Comparison of ENCODE assay signal across 2 cellular contexts in genomic region chr20:41613321-41613720, GRCh38.
TF ChIP-seq lines count a peak whose summit lies in the region.

No MANE protein-coding gene starts in this region.

TF ChIP-seq in GM23338, 12 proteins besides CTCF, POLR2A, EP300 and RAD21:
- no peak for TF ChIP-seq EZH2phosphoT487 (IDR thresholded peaks at IDR 0.05; ENCODE audit: unreplicated experiment)
- no peak for TF ChIP-seq STAT1 (IDR thresholded peaks at IDR 0.05; ENCODE audit: unreplicated experiment)
- no peak for TF ChIP-seq JUNB (IDR thresholded peaks at IDR 0.05; ENCODE audit: unreplicated experiment)
- TF ChIP-seq POLR2AphosphoS5 (IDR thresholded peaks at IDR 0.05; ENCODE audit: low read depth): no peak
- TF ChIP-seq ETS1 (IDR thresholded peaks at IDR 0.05): no peak
- TF ChIP-seq ZNF331 (CRISPR knock-in tag; IDR thresholded peaks at IDR 0.05; ENCODE audit: low read depth): no peak
- TF ChIP-seq ZNF462 (CRISPR knock-in tag; IDR thresholded peaks at IDR 0.05): no peak
- no peak for TF ChIP-seq EZH2 (IDR thresholded peaks at IDR 0.05; ENCODE audit: low read depth, unreplicated experiment)
- TF ChIP-seq CREB1 (CRISPR knock-in tag; IDR thresholded peaks at IDR 0.05; ENCODE audit: low read depth): no peak
- TF ChIP-seq NANOG (IDR thresholded peaks at IDR 0.05; ENCODE audit: borderline replicate concordance): no peak
- TF ChIP-seq REST (IDR thresholded peaks at IDR 0.05; ENCODE audit: unreplicated experiment): no peak
- TF ChIP-seq ZNF114 (CRISPR knock-in tag; IDR thresholded peaks at IDR 0.05): no peak

TF ChIP-seq in H1, 55 proteins besides CTCF, POLR2A, EP300 and RAD21:
- TF ChIP-seq YY1 (IDR thresholded peaks at IDR 0.05; ENCODE audit: low read depth, low read length) (peak; percentile 47; the same call in 1 of the 2 replicates), TEAD4 (IDR thresholded peaks at IDR 0.05; ENCODE audit: low read depth, low read length) (peak; percentile 47; the same call in 1 of the 2 replicates), GTF2F1 (IDR thresholded peaks at IDR 0.05; ENCODE audit: borderline replicate concordance, low read depth, low read length) (no peak)
